In the genomic region with DNA sequence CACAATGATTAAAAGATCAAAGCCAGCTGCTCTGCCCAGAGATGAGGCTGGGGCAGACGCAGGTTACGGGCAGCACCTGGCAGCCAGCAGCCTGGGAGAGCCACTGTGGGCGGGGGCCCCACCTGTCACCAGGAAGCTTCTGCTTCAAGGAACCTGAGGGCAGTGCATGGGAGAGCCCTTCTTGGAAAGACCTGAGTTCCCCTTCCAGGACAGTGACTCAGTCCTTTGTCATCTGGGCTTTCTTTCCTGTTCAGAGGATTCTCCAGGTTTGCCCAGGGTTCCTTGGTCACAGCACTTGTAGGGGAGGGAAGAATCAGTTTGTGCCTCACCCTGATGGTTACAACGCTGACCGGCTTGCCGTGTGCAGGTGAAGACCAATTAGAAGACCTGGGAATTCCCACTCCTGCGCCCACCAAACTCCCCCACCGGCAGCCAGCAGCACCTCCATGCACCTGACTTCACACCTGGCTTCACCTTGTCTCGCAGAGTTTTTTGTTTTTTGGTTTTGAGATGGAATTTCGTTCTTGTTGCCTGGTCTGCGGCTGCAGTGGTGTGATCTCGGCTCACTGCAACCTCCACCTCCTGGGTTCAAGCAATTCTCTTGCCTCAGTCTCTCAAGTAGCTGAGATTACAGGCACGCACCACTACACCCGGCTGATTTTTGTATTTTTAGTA, we compare ENCODE assay signal across 10 cellular contexts. TPM values are rescaled to one million over a fixed set of nuclear protein-coding genes. Genes with fewer than 3 reads are reported as not detected.
A peak's percentile ranks its signal among the peaks of the same experiment; 100 is the strongest.
DNase-seq lines count a peak whose midpoint lies in the region; ATAC-seq, FAIRE-seq and TF ChIP-seq lines count a peak whose summit lies in the region.
"Had no signal": no experiment of that assay in that cellular context is flagged by ENCODE, and none has a peak within 500 bp of the region (broad histone marks: within the 10 kb centered on the region; RNA-seq: fewer than 3 reads in every experiment).

No MANE protein-coding gene starts in this region.

- H3K9me3 ChIP-seq in A549 = no peaks in the 10 kb centered on the region
- H3K9me3 ChIP-seq: thoracic aorta had no signal

- POLR2A ChIA-PET in A549 (lab: Yijun Ruan, JAX) = no interaction called here
- POLR2A ChIA-PET in activated B cell treated with CpG ODN at 0.5 μM for 24 hours (lab: Charles Lee) = interaction anchor here (0.7 to 4.9 kb wide), 18 partner anchors 8 to 1034 kb away, joined by 3 to 188 read pairs (median 16); partner anchors contain the start of genes PMEPA1, RBM38, STX16 and VAPB

- ATAC-seq in A549 (peak; percentile 49 to 59), activated B cell treated with CpG ODN at 0.5 μM for 24 hours (ENCODE audit: low read depth) (no peak), GM19023 (IDR thresholded peaks at IDR 0.05; ENCODE audit: unreplicated experiment) (no peak)

- CTCF ChIA-PET in A549 (lab: Yijun Ruan, JAX) = interaction anchor here (0.6 to 8.7 kb wide), 7 partner anchors 8 to 591 kb away, joined by 3 to 109 read pairs (median 4); no protein-coding TSS in a partner anchor
- CTCF ChIA-PET in activated B cell treated with CpG ODN at 0.5 μM for 24 hours (lab: Charles Lee) = interaction anchor here (1.1 to 4.2 kb wide), 4 partner anchors 10 to 36 kb away, joined by 5 to 23 read pairs (median 8); no protein-coding TSS in a partner anchor

- no peak overlapping the region for H3K4me3 ChIP-seq in A549

- DNase-seq in A549 (ENCODE audit: low read depth in 1 of 2, low spot score in 1 of 2) = peak; percentile 51 to 59
- no peak for DNase-seq in GM12891 (ENCODE audit: insufficient read length, low spot score)
- DNase-seq in activated B cell treated with CpG ODN at 0.5 μM for 24 hours = no peak
- DNase-seq in islet precursor cell = peak; percentile 82
- no peak for DNase-seq in activated CD4-positive, CD25-positive, alpha-beta regulatory T cell treated with anti-CD3 and anti-CD28 coated beads, Interleukin-2, amount 50 U/mL, for 72 hours
- no peak for DNase-seq in GM13976 (ENCODE audit: low spot score)
- no peak for DNase-seq in SKM-1 treated with dmso at 0.1 percent for 144 hours (lab: John Stamatoyannopoulos, UW; ENCODE audit: unreplicated experiment)
- DNase-seq: occipital lobe had no signal

- H3K4me1 Mint-ChIP-seq in activated B cell treated with CpG ODN at 0.5 μM for 24 hours = peaks cover 63% of the 10 kb centered on the region

- TF ChIP-seq RAD21 in A549 (conservative IDR thresholded peaks at IDR 0.05 in 1 of 2, IDR thresholded peaks at IDR 0.05 in 1 of 2) = no peak

- H3K36me3 Mint-ChIP-seq in activated B cell treated with CpG ODN at 0.5 μM for 24 hours (ENCODE audit: low read depth) = peaks cover 34% of the 10 kb centered on the region

- TF ChIP-seq EP300 in A549 (IDR thresholded peaks at IDR 0.05) = no peak

- no peak for FAIRE-seq in A549 (lab: Jason Lieb, UNC)
- FAIRE-seq in GM12891 (lab: Jason Lieb, UNC) = peak; percentile 60

- TF ChIP-seq POLR2A in A549 (IDR thresholded peaks at IDR 0.05; ENCODE audit: low read length) (no peak), GM12891 (IDR thresholded peaks at IDR 0.05; ENCODE audit: low read depth, low read length) (no peak)

- peaks cover 26% of the 10 kb centered on the region for H3K4me1 ChIP-seq in A549

- peak overlapping the region; percentile 84 for H3K4me3 Mint-ChIP-seq in activated B cell treated with CpG ODN at 0.5 μM for 24 hours

- 0 out of 3 replicates have a peak overlapping the region, but pooled peaks have one; percentile 21 for H3K4me2 ChIP-seq in A549

- peak overlapping the region in 1 of 2 experiments; percentile 55; a peak in 3 of 6 replicates for H3K27ac ChIP-seq in A549
- H3K27ac ChIP-seq: thoracic aorta had no signal

- no peaks in the 10 kb centered on the region for H3K27me3 Mint-ChIP-seq in activated B cell treated with CpG ODN at 0.5 μM for 24 hours

- WGBS in A549 (ENCODE audit: missing lambda C conversion rate) = 58% methylated on average over 14 of the region's 14 CpGs

- intact Hi-C loops in activated B cell treated with CpG ODN at 0.5 μM for 24 hours (cut with micrococcal nuclease) = loop anchor here (2.0 to 10.0 kb wide), 4 partner anchors 137 to 1387 kb away; partner anchors contain the start of genes CTSZ and RTF2

- TF ChIP-seq CTCF in A549 (IDR thresholded peaks at IDR 0.05) (no peak), activated B cell treated with CpG ODN at 0.5 μM for 24 hours (IDR thresholded peaks at IDR 0.05) (no peak), GM13976 (IDR thresholded peaks at IDR 0.05; ENCODE audit: borderline replicate concordance, control extremely low read depth, extremely low read depth, insufficient read depth, missing control alignments) (no peak)

- no peaks in the 10 kb centered on the region for H3K9me3 Mint-ChIP-seq in activated B cell treated with CpG ODN at 0.5 μM for 24 hours

- H3K27ac Mint-ChIP-seq in activated B cell treated with CpG ODN at 0.5 μM for 24 hours = peak overlapping the region; percentile 94

- in situ Hi-C loops in GM13976 (cut with MboI; ENCODE audit: low sequenced_read_pairs, unreplicated experiment) = loop anchor here (25.0 kb wide), 1 partner anchor 569 kb away; no protein-coding TSS in a partner anchor

TF ChIP-seq in A549, 52 proteins besides CTCF, POLR2A, EP300 and RAD21 (continues in another document):
- TF ChIP-seq, protein P1, sequence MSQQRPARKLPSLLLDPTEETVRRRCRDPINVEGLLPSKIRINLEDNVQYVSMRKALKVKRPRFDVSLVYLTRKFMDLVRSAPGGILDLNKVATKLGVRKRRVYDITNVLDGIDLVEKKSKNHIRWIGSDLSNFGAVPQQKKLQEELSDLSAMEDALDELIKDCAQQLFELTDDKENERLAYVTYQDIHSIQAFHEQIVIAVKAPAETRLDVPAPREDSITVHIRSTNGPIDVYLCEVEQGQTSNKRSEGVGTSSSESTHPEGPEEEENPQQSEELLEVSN (IDR thresholded peaks at IDR 0.05; ENCODE audit: borderline replicate concordance, low read depth) = no peak
- TF ChIP-seq ZFP36 (IDR thresholded peaks at IDR 0.05; ENCODE audit: borderline replicate concordance, partially characterized antibody) = no peak
- TF ChIP-seq HOXA7 (CRISPR knock-in tag; IDR thresholded peaks at IDR 0.05) = no peak
- TF ChIP-seq TP53 (CRISPR knock-in tag; IDR thresholded peaks at IDR 0.05) = no peak
- TF ChIP-seq CBX2 (IDR thresholded peaks at IDR 0.05; ENCODE audit: borderline replicate concordance, low read depth) = no peak

TF ChIP-seq in GM12891, 5 proteins besides CTCF, POLR2A, EP300 and RAD21:
- TF ChIP-seq PAX5 (IDR thresholded peaks at IDR 0.05; ENCODE audit: insufficient read depth, low read length, severe bottlenecking) (no peak), POU2F2 (IDR thresholded peaks at IDR 0.05; ENCODE audit: low read depth, low read length) (no peak), POLR2AphosphoS5 (IDR thresholded peaks at IDR 0.05; ENCODE audit: low read depth, low read length) (no peak)
TF ChIP-seq in GM12891: peak in this region for 0.

RNA-seq across cellular contexts. Expression of gene ZBP1, which starts 2.0 kb away (rescaled TPM):
- polyA plus RNA-seq in A549 (2011; rRNA removed) (not detected in 2 replicates), A549 (2017; fragmentation: RNase III; extraction: RNeasy Plus Mini Kit Qiagen cat#74134 plus additional on column Dnase treatment) (0.05 to 0.07 TPM (median 0.05 TPM) in 3 replicates)
- polyA plus RNA-seq in A549 (2012; cell fraction: cytosol; rRNA removed) = not detected in 2 replicates
- polyA plus RNA-seq in A549 (2012; cell fraction: nucleus; rRNA removed) = 0.02 and 0.05 TPM in 2 replicates
- not detected in 2 replicates for polyA minus RNA-seq in A549 (2011; rRNA and poly(A)+ RNA removed)
- 2.2 TPM for polyA plus RNA-seq in GM12891 (2012; ENCODE audit: low read depth, missing spikeins)
- 16.5 and 17.8 TPM in 2 replicates for total RNA-seq in activated B cell treated with CpG ODN at 0.5 μM for 24 hours
- total RNA-seq: occipital lobe had no signal

RNA-seq across cellular contexts. Expression of gene PCK1, which starts 57.3 kb away (rescaled TPM):
- polyA plus RNA-seq in A549 (2011; rRNA removed) (0.12 and 0.21 TPM in 2 replicates), A549 (2017; fragmentation: RNase III; extraction: RNeasy Plus Mini Kit Qiagen cat#74134 plus additional on column Dnase treatment) (0.04 to 0.07 TPM in 2 of 3 replicates, not detected in the other)
- 0.03 TPM in 1 of 2 replicates, not detected in the other for polyA plus RNA-seq in A549 (2012; cell fraction: cytosol; rRNA removed)
- 0.05 and 0.12 TPM in 2 replicates for polyA plus RNA-seq in A549 (2012; cell fraction: nucleus; rRNA removed)
- polyA minus RNA-seq in A549 (2011; rRNA and poly(A)+ RNA removed) = 1.8 and 1.9 TPM in 2 replicates
- not detected for polyA plus RNA-seq in GM12891 (2012; ENCODE audit: low read depth, missing spikeins)
- total RNA-seq in activated B cell treated with CpG ODN at 0.5 μM for 24 hours = not detected in 2 replicates

Comparison
In these comparisons a context has a peak if more than half of its experiments do, and no peak if none do; other contexts are left out.
1. ATAC-seq: peak in A549 (2 of 2); none in activated B cell treated with CpG ODN at 0.5 μM for 24 hours (single experiment) and GM19023 (single experiment).
2. DNase-seq: peak in A549 (2 of 2) and islet precursor cell (single experiment); none in GM12891 (single experiment), activated B cell treated with CpG ODN at 0.5 μM for 24 hours (single experiment), activated CD4-positive, CD25-positive, alpha-beta regulatory T cell treated with anti-CD3 and anti-CD28 coated beads, Interleukin-2, amount 50 U/mL, for 72 hours (single experiment), GM13976 (single experiment) and SKM-1 treated with dmso at 0.1 percent for 144 hours (single experiment).